ENCODE assay signal across 8 cellular contexts in the genomic region with DNA sequence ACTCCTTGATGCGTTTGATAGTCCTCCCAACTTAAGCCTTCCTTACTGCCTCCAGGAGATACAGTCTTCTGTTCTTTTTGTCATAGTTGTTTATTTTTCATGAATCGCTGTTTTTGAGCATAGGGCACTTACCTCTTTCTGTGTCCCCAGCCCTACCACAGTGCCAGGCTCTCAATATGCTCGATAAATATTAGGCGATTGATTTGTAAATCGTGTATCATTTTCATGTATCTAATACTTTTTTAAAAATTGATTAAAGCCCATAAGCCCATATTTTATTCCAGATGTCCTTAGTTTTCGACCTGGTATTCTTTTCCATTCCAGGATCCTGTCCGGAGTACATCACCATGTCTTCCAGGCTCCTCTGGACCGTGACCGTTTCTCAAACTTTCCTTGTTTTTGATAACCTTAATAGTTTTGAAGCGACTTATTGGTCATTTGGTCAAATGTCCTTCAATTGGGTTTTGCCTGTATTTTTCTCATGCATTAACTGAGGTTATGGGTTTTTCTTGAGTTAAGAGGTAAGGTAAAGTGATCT. TPM values are rescaled to one million over a fixed set of nuclear protein-coding genes. Genes with fewer than 3 reads are reported as not detected.
A peak's percentile ranks its signal among the peaks of the same experiment; 100 is the strongest.
DNase-seq lines count a peak whose midpoint lies in the region; ATAC-seq and TF ChIP-seq lines count a peak whose summit lies in the region.

No MANE protein-coding gene starts in this region.

- H4K20me1 ChIP-seq in PC-9 (ENCODE audit: insufficient read depth): no peaks in the 10 kb centered on the region

- no peak for DNase-seq in PC-9
- DNase-seq in skeletal muscle cell (ENCODE audit: low read depth): no peak
- DNase-seq in activated CD8-positive, alpha-beta memory T cell treated with anti-CD3 and anti-CD28 coated beads, Interleukin-2, amount 50 U/mL, for 48 hours: no peak
- no peak for DNase-seq in COLO829 (ENCODE audit: low spot score)
- no peak for DNase-seq in cerebellar nuclear complex (lab: John Stamatoyannopoulos, UW)

- CTCF ChIA-PET in HEK293 (lab: Yijun Ruan, JAX): no interaction called here
- CTCF ChIA-PET in PC-9 (lab: Charles Lee): interaction anchor here (0.9 kb wide), 1 partner anchor 14 kb away, joined by 4 read pairs; no protein-coding TSS in a partner anchor

- peaks cover 41% of the 10 kb centered on the region for H3K79me2 ChIP-seq in PC-9 (ENCODE audit: low read depth)

- H3K4me1 ChIP-seq in HEK293 (ENCODE audit: control insufficient read depth, insufficient read depth, low read length) (no peaks in the 10 kb centered on the region), PC-9 (replicated peaks; ENCODE audit: insufficient read depth) (peaks cover 16% of the 10 kb centered on the region), esophagus (ENCODE audit: control insufficient read depth in 2 of 2, insufficient read depth in 2 of 2, low read length in 1 of 2) (peaks cover 0 to 2% of the 10 kb centered on the region in 2 donors)

- peak overlapping the region; percentile 61 for H3K4me3 ChIP-seq in HEK293 (ENCODE audit: low read depth, low read length)
- H3K4me3 ChIP-seq in PC-9: peak overlapping the region; percentile 99
- peak overlapping the region; percentile 87 to 98 for H3K4me3 ChIP-seq in esophagus (ENCODE audit: low read depth in 1 of 2, low read length in 2 of 2)
- H3K4me3 ChIP-seq in skeletal muscle cell (ENCODE audit: low read depth, low read length): peak overlapping the region; percentile 63

- TSS peak; percentile 76 for BruUV-seq in PC-9 (replicated peaks; lab: Mats Ljungman, UMichigan)

- H2AFZ ChIP-seq in PC-9: peak overlapping the region; percentile 99

- no peak overlapping the region for H3K27ac ChIP-seq in HEK293 (ENCODE audit: extremely low read depth, low read depth, low read length)
- no peak overlapping the region for H3K27ac ChIP-seq in PC-9
- H3K27ac ChIP-seq in esophagus (ENCODE audit: low read depth in 2 of 2, low read length in 1 of 2): peak overlapping the region; percentile 44 to 98

- intact Hi-C loops in PC-9 (cut with micrococcal nuclease; ENCODE audit: unreplicated experiment): no loop called here

- WGBS in esophagus, 2 donors: 53 to 54% methylated on average over 10 of the region's 10 CpGs

- no peak for TF ChIP-seq CTCF in HEK293 (tag by site-specific recombination; IDR thresholded peaks at IDR 0.05)
- TF ChIP-seq CTCF in PC-9 (conservative IDR thresholded peaks at IDR 0.05): no peak

- ATAC-seq in GM18520 (IDR thresholded peaks at IDR 0.05; ENCODE audit: unreplicated experiment): peak; percentile 1

- H3K9me2 ChIP-seq in PC-9 (ENCODE audit: insufficient read depth): no peaks in the 10 kb centered on the region

- peak overlapping the region; percentile 89 for H3K4me2 ChIP-seq in PC-9

- H3K36me3 ChIP-seq in HEK293 (ENCODE audit: control insufficient read depth in 2 of 2, insufficient read depth in 1 of 2, low read length in 2 of 2) (peaks cover 13 to 24% of the 10 kb centered on the region in 2 experiments), PC-9 (ENCODE audit: low read depth) (peaks cover 10% of the 10 kb centered on the region; the same call in 1 of the 2 replicates), esophagus (ENCODE audit: control insufficient read depth in 2 of 2, insufficient read depth in 2 of 2, low read length in 1 of 2) (peaks cover 0 to 2% of the 10 kb centered on the region in 2 donors)

- no peaks in the 10 kb centered on the region for H3F3A ChIP-seq in PC-9 (ENCODE audit: insufficient read depth, low read depth)

- H3K9me3 ChIP-seq in HEK293 (ENCODE audit: control insufficient read depth, insufficient read depth, low read depth, low read length): no peaks in the 10 kb centered on the region
- H3K9me3 ChIP-seq in PC-9 (ENCODE audit: insufficient read depth, low read depth): no peaks in the 10 kb centered on the region
- H3K9me3 ChIP-seq in esophagus (ENCODE audit: control insufficient read depth in 2 of 2, insufficient read depth in 1 of 2, low read depth in 1 of 2, low read length in 1 of 2): no peaks in the 10 kb centered on the region

- POLR2A ChIA-PET in HEK293 (lab: Yijun Ruan, JAX): no interaction called here
- POLR2A ChIA-PET in PC-9 (lab: Charles Lee; ENCODE audit: unreplicated experiment): interaction anchor here (0.6 kb wide), 1 partner anchor 578 kb away, joined by 3 read pairs; no protein-coding TSS in a partner anchor

- H3K27me3 ChIP-seq in PC-9 (ENCODE audit: insufficient read depth, low read depth) (no peaks in the 10 kb centered on the region), esophagus (ENCODE audit: control insufficient read depth in 1 of 2, insufficient read depth in 2 of 2, low read length in 2 of 2) (no peaks in the 10 kb centered on the region)

TF ChIP-seq in HEK293, 187 proteins besides CTCF, POLR2A, EP300 and RAD21:
- TF ChIP-seq KLF9 (tag by site-specific recombination; IDR thresholded peaks at IDR 0.05; ENCODE audit: low read depth): no peak
- no peak for TF ChIP-seq ZNF549 (tag by site-specific recombination; IDR thresholded peaks at IDR 0.05)
- TF ChIP-seq ZNF335 (tag by site-specific recombination; conservative IDR thresholded peaks at IDR 0.05): peak; percentile 73; the same call in 1 of the 2 replicates
- no peak for TF ChIP-seq ZBTB17 (tag by site-specific recombination; IDR thresholded peaks at IDR 0.05)
- peak; percentile 60 for TF ChIP-seq ZNF664 (tag by site-specific recombination; IDR thresholded peaks at IDR 0.05)
- TF ChIP-seq KLF8 (tag by site-specific recombination; IDR thresholded peaks at IDR 0.05): 0 out of 2 replicates have a peak, but pooled peaks have one; percentile 50
- no peak for TF ChIP-seq ZBTB48 (tag by site-specific recombination; IDR thresholded peaks at IDR 0.05)
- TF ChIP-seq ZNF202 (tag by site-specific recombination; IDR thresholded peaks at IDR 0.05; ENCODE audit: borderline replicate concordance): no peak
- no peak; the same call in 1 of the 2 replicates for TF ChIP-seq SP7 (tag by site-specific recombination; IDR thresholded peaks at IDR 0.05)
- no peak for TF ChIP-seq ZNF555 (tag by site-specific recombination; conservative IDR thresholded peaks at IDR 0.05)
- TF ChIP-seq ZBTB21 (tag by site-specific recombination; IDR thresholded peaks at IDR 0.05): no peak
- peak; percentile 30; the same call in 1 of the 2 replicates for TF ChIP-seq KLF10 (tag by site-specific recombination; IDR thresholded peaks at IDR 0.05)
- 0 out of 2 replicates have a peak, but pooled peaks have one; percentile 8 for TF ChIP-seq ZNF16 (tag by site-specific recombination; IDR thresholded peaks at IDR 0.05; ENCODE audit: low read depth)
- no peak for TF ChIP-seq ZNF391 (tag by site-specific recombination; IDR thresholded peaks at IDR 0.05; ENCODE audit: borderline replicate concordance, low read depth)
- TF ChIP-seq ZNF140 (tag by site-specific recombination; IDR thresholded peaks at IDR 0.05): no peak
- 0 out of 2 replicates have a peak, but pooled peaks have one; percentile 17 for TF ChIP-seq PRDM10 (tag by site-specific recombination; IDR thresholded peaks at IDR 0.05)

RNA-seq across cellular contexts. Expression of gene MMADHC, which starts 0.4 kb away (rescaled TPM):
- 112 and 135 TPM in 2 replicates for total RNA-seq in PC-9 (2021)
- 10 to 100 TPM; 41.0 to 89.3 TPM for polyA plus RNA-seq in esophagus

Comparison
In these comparisons a context has a peak if more than half of its experiments do, and no peak if none do; other contexts are left out.
1. H3K27ac ChIP-seq: peak in esophagus (2 of 2); none in HEK293 (single experiment) and PC-9 (single experiment).
2. Peak in every context shown above with its lines, with median percentiles within 50 percentile points of each other: H3K4me3 ChIP-seq.